Comparison of ENCODE assay signal across 22 cellular contexts in the genomic region with DNA sequence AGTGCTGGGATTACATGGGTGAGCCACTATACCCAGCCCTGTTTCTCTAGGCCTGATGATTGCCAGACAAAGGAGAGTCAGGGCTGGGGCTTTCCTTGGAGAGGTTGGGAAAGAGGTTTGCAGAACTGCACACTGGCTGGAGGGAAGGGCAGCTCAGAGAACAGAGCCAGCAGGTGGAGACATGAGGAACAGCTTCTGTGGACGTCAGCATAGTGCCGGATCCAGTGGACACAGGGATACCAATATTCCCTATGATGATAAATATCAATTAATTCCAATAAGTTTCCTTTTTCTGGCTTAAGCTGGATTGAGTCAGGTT. TPM values are rescaled to one million over a fixed set of nuclear protein-coding genes. Genes with fewer than 3 reads are reported as not detected.
"Had no signal": no experiment of that assay in that cellular context is flagged by ENCODE, and none has a peak within 500 bp of the region (broad histone marks: within the 10 kb centered on the region; RNA-seq: fewer than 3 reads in every experiment).

No MANE protein-coding gene starts in this region.

- H2AFZ ChIP-seq: neural progenitor cell had no signal

- H3K4me3 Mint-ChIP-seq: activated T-helper 1 cell treated with anti-CD3 and anti-CD28 coated beads, Interleukin-12 subunit alpha, Interleukin-12 subunit beta, Interleukin-2, Interleukin-4 antibody, amounts not matched to agents 30 ng/mL and 10 ng/mL and 1 ng/mL, durations not matched to agents 14 hours and 24 hours and 36 hours; effector memory CD8-positive, alpha-beta T cell; naive B cell; neural progenitor cell; stimulated activated naive CD8-positive, alpha-beta T cell treated with anti-CD3 and anti-CD28 coated beads, Interleukin-15, Interleukin-2, amounts not matched to agents 100 ng/mL and 50 ng/mL, for 24 hours had no signal

- H3K9me3 Mint-ChIP-seq: activated naive CD4-positive, alpha-beta T cell treated with anti-CD3 and anti-CD28 coated beads, Interleukin-2, amount 50 U/mL, for 72 hours; activated T-helper 1 cell treated with anti-CD3 and anti-CD28 coated beads, Interleukin-12 subunit alpha, Interleukin-12 subunit beta, Interleukin-2, Interleukin-4 antibody, amounts not matched to agents 30 ng/mL and 10 ng/mL and 1 ng/mL, durations not matched to agents 14 hours and 24 hours and 36 hours; effector memory CD8-positive, alpha-beta T cell; stimulated activated naive CD8-positive, alpha-beta T cell treated with anti-CD3 and anti-CD28 coated beads, Interleukin-15, Interleukin-2, amounts not matched to agents 100 ng/mL and 50 ng/mL, for 24 hours had no signal

- H3K9me3 ChIP-seq: gastrocnemius medialis, heart left ventricle, left ventricle myocardium inferior, psoas muscle, upper lobe of left lung had no signal

- H3K9ac ChIP-seq: neural progenitor cell had no signal

- H3K4me3 ChIP-seq: gastrocnemius medialis, heart left ventricle, left ventricle myocardium inferior, neural progenitor cell, psoas muscle, skin epidermis, upper lobe of left lung had no signal

- ATAC-seq: activated naive CD4-positive, alpha-beta T cell treated with anti-CD3 and anti-CD28 coated beads, Interleukin-2, amount 50 U/mL, for 72 hours; effector memory CD8-positive, alpha-beta T cell; gastrocnemius medialis; heart left ventricle; psoas muscle; right cardiac atrium had no signal

- H3K36me3 Mint-ChIP-seq: activated naive CD4-positive, alpha-beta T cell treated with anti-CD3 and anti-CD28 coated beads, Interleukin-2, amount 50 U/mL, for 72 hours; naive B cell; neural progenitor cell had no signal

- H3K27me3 ChIP-seq: neural progenitor cell, upper lobe of left lung had no signal

- H3K4me1 Mint-ChIP-seq: naive B cell, neural progenitor cell had no signal

- H3K36me3 ChIP-seq: gastrocnemius medialis, heart left ventricle, left ventricle myocardium inferior, neural progenitor cell, upper lobe of left lung had no signal

- H3K4me1 ChIP-seq: gastrocnemius medialis, heart left ventricle, left ventricle myocardium inferior, neural progenitor cell, psoas muscle, upper lobe of left lung had no signal

- H3K27ac ChIP-seq: gastrocnemius medialis, heart left ventricle, left ventricle myocardium inferior, neural progenitor cell, psoas muscle, skin epidermis, upper lobe of left lung had no signal

- H3K27ac Mint-ChIP-seq: activated naive CD4-positive, alpha-beta T cell treated with anti-CD3 and anti-CD28 coated beads, Interleukin-2, amount 50 U/mL, for 72 hours; activated T-helper 1 cell treated with anti-CD3 and anti-CD28 coated beads, Interleukin-12 subunit alpha, Interleukin-12 subunit beta, Interleukin-2, Interleukin-4 antibody, amounts not matched to agents 30 ng/mL and 10 ng/mL and 1 ng/mL, durations not matched to agents 14 hours and 24 hours and 36 hours; effector memory CD8-positive, alpha-beta T cell; naive B cell; neural progenitor cell; stimulated activated naive CD8-positive, alpha-beta T cell treated with anti-CD3 and anti-CD28 coated beads, Interleukin-15, Interleukin-2, amounts not matched to agents 100 ng/mL and 50 ng/mL, for 24 hours had no signal

- H3K4me2 ChIP-seq: neural progenitor cell had no signal

- DNase-seq: activated CD4-positive, alpha-beta T cell treated with anti-CD3 and anti-CD28 coated beads, Interleukin-2, amount 50 U/mL, for 48 hours; activated gamma-delta T cell treated with Interleukin-2 at 50 U/mL for 16 hours; amniotic stem cell; effector memory CD8-positive, alpha-beta T cell; gastrocnemius medialis; heart left ventricle; left ventricle myocardium inferior; naive B cell; psoas muscle; right cardiac atrium; SW 1271; T-helper 2 cell had no signal

RNA-seq across cellular contexts. Expression of gene SCNN1B, which starts 43.2 kb away (rescaled TPM):
- total RNA-seq: activated naive CD4-positive, alpha-beta T cell treated with anti-CD3 and anti-CD28 coated beads, Interleukin-2, amount 50 U/mL, for 72 hours; activated T-helper 1 cell treated with anti-CD3 and anti-CD28 coated beads, Interleukin-12 subunit alpha, Interleukin-12 subunit beta, Interleukin-2, Interleukin-4 antibody, amounts not matched to agents 30 ng/mL and 10 ng/mL and 1 ng/mL, durations not matched to agents 14 hours and 24 hours and 36 hours; cardiac septum; left ventricle myocardium inferior; mononuclear cell; osteoblast; temporal lobe had no signal
